10 cellular contexts compared by ENCODE assay signal in the genomic region with DNA sequence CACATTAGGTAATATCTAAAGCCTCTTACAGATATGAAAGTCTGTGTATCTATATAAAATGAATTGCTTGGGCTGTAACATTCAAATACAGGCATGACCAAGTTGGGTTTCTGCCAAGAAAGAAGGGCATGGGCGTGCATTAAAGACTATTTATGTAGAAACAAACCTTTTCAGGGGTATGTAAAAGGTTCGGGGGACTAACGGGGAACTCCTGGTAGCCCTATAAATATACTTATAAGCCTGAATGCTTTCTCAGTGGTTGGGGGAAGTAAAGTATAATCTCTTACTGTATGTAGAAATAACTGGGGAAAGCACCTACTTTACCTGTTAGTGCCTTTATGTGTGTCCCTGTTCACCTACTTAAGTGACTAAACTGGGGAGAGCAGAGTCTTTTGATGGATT.
DNase-seq lines count a peak whose midpoint lies in the region; ATAC-seq and TF ChIP-seq lines count a peak whose summit lies in the region.
"Had no signal": no experiment of that assay in that cellular context is flagged by ENCODE, and none has a peak within 500 bp of the region (broad histone marks: within the 10 kb centered on the region; RNA-seq: fewer than 3 reads in every experiment).

No MANE protein-coding gene starts in this region.

- H3K27ac Mint-ChIP-seq in HFFc6 = no peak overlapping the region
- H3K27ac Mint-ChIP-seq in CD8-positive, alpha-beta memory T cell = peak overlapping the region in 1 of 8 donors; percentile 2
- H3K27ac Mint-ChIP-seq: T-helper 1 cell treated with Interleukin-12 subunit alpha and Interleukin-12 subunit beta and Interleukin-4 antibody, amounts not matched to agents 30 μg/mL and 1 μg/mL, for 36 hours had no signal

- no peaks in the 10 kb centered on the region for H3K9me3 ChIP-seq in gastroesophageal sphincter
- no peaks in the 10 kb centered on the region for H3K9me3 ChIP-seq in CD8-positive, alpha-beta memory T cell (ENCODE audit: low read length)

- no peaks in the 10 kb centered on the region for H3K9me3 Mint-ChIP-seq in HFFc6
- H3K9me3 Mint-ChIP-seq in CD8-positive, alpha-beta memory T cell = no peaks in the 10 kb centered on the region
- H3K9me3 Mint-ChIP-seq: T-helper 1 cell treated with Interleukin-12 subunit alpha and Interleukin-12 subunit beta and Interleukin-4 antibody, amounts not matched to agents 30 μg/mL and 1 μg/mL, for 36 hours had no signal

- TF ChIP-seq POLR2A in gastroesophageal sphincter (IDR thresholded peaks at IDR 0.05) = no peak

- peak; percentile 72 for DNase-seq in GM20000 (ENCODE audit: low spot score)
- DNase-seq in epidermal melanocyte (ENCODE audit: insufficient read length, low spot score) = no peak
- DNase-seq in SKM-1 treated with dmso at 0.1 percent for 144 hours (lab: John Stamatoyannopoulos, UW; ENCODE audit: unreplicated experiment) = no peak
- no peak for DNase-seq in HFFc6
- DNase-seq in CD8-positive, alpha-beta memory T cell = no peak
- DNase-seq: EL had no signal

- no peak overlapping the region for H3K4me3 ChIP-seq in gastroesophageal sphincter
- H3K4me3 ChIP-seq in CD8-positive, alpha-beta memory T cell (ENCODE audit: low read length) = no peak overlapping the region

- peaks cover 0 to 14% (median under 1%) of the 10 kb centered on the region in 3 donors for H3K4me1 ChIP-seq in gastroesophageal sphincter
- H3K4me1 ChIP-seq in CD8-positive, alpha-beta memory T cell (ENCODE audit: insufficient read depth, low read length) = no peaks in the 10 kb centered on the region

- no peaks in the 10 kb centered on the region; the same call in 1 of the 2 replicates for H3K27me3 Mint-ChIP-seq in HFFc6 (ENCODE audit: insufficient read depth)
- no peaks in the 10 kb centered on the region for H3K27me3 Mint-ChIP-seq in CD8-positive, alpha-beta memory T cell

- TF ChIP-seq CTCF in GM20000 (IDR thresholded peaks at IDR 0.05; ENCODE audit: extremely low read depth, missing control alignments) (no peak), gastroesophageal sphincter (IDR thresholded peaks at IDR 0.05) (no peak), HFFc6 (IDR thresholded peaks at IDR 0.05) (no peak)

- POLR2A ChIA-PET in CD8-positive, alpha-beta memory T cell (lab: Charles Lee) = no interaction called here

- peak overlapping the region in 3 of 4 donors; percentile 21 to 64 (median 51) for H3K27ac ChIP-seq in gastroesophageal sphincter
- no peak overlapping the region for H3K27ac ChIP-seq in CD8-positive, alpha-beta memory T cell (ENCODE audit: low read depth, low read length)

- 82 to 83% methylated on average over 3 of the region's 3 CpGs for WGBS in gastroesophageal sphincter (ENCODE audit: low coverage in 1 of 2), 2 donors

- TF ChIP-seq EP300 in gastroesophageal sphincter (IDR thresholded peaks at IDR 0.05) = no peak

- H3K36me3 Mint-ChIP-seq in HFFc6 (ENCODE audit: low read depth) = no peaks in the 10 kb centered on the region
- H3K36me3 Mint-ChIP-seq in CD8-positive, alpha-beta memory T cell = no peaks in the 10 kb centered on the region

- peak; percentile 98 for ATAC-seq in GM18502 (IDR thresholded peaks at IDR 0.05; ENCODE audit: poor library complexity, unreplicated experiment)
- peak; percentile 97 for ATAC-seq in HG03135 (IDR thresholded peaks at IDR 0.05; ENCODE audit: unreplicated experiment)
- no peak for ATAC-seq in gastroesophageal sphincter

- CTCF ChIA-PET in CD8-positive, alpha-beta memory T cell (lab: Charles Lee) = no interaction called here

- no peaks in the 10 kb centered on the region for H3K27me3 ChIP-seq in gastroesophageal sphincter
- no peaks in the 10 kb centered on the region for H3K27me3 ChIP-seq in CD8-positive, alpha-beta memory T cell (ENCODE audit: insufficient read depth, low read length, poor library complexity, severe bottlenecking)

- no peaks in the 10 kb centered on the region for H3K36me3 ChIP-seq in gastroesophageal sphincter
- H3K36me3 ChIP-seq in CD8-positive, alpha-beta memory T cell (ENCODE audit: insufficient read depth, low read length) = no peaks in the 10 kb centered on the region

- H3K4me3 Mint-ChIP-seq in HFFc6 = no peak overlapping the region
- no peak overlapping the region for H3K4me3 Mint-ChIP-seq in CD8-positive, alpha-beta memory T cell
- H3K4me3 Mint-ChIP-seq: T-helper 1 cell treated with Interleukin-12 subunit alpha and Interleukin-12 subunit beta and Interleukin-4 antibody, amounts not matched to agents 30 μg/mL and 1 μg/mL, for 36 hours had no signal

- peaks cover 24% of the 10 kb centered on the region for H3K4me1 Mint-ChIP-seq in HFFc6 (ENCODE audit: low read depth)
- H3K4me1 Mint-ChIP-seq in CD8-positive, alpha-beta memory T cell = peaks cover 0 to 13% (median 8%) of the 10 kb centered on the region in 3 donors
